ENCODE assay signal across 23 cellular contexts in the genomic region with DNA sequence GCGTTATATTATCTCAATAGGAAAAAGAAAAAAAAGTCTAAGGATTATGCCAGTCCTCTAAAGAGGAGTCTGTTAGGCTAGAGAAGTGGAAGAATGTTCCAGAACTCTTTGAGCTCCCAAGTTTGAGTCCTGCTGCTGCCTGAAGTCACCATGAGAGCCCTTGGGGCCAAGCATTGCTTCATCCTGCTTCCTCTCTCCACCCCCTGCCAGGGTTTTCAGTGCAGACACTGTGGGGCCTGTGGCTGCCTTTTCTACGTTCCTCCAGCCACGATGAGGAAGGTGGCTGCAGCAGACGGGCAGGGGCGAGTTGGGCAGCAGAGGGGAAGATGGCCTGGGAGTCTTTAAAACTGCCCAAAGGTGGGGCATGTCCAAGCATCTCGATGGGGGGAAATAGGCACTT.
DNase-seq lines count a peak whose midpoint lies in the region; ATAC-seq and TF ChIP-seq lines count a peak whose summit lies in the region.
"Had no signal": no experiment of that assay in that cellular context is flagged by ENCODE, and none has a peak within 500 bp of the region (broad histone marks: within the 10 kb centered on the region; RNA-seq: fewer than 3 reads in every experiment).

No MANE protein-coding gene starts in this region.

- peaks cover 14% of the 10 kb centered on the region for H3K9me3 Mint-ChIP-seq in mesothelial cell of epicardium

- no peak for ATAC-seq in HG03097 (IDR thresholded peaks at IDR 0.05; ENCODE audit: low FRiP score, unreplicated experiment)
- ATAC-seq: A549; activated T-cell treated with anti-CD3 and anti-CD28 coated beads, Interleukin-2, amount 50 U/mL, for 4 hours; foreskin keratinocyte; PC-3 had no signal

- H3K27me3 Mint-ChIP-seq in mesothelial cell of epicardium (ENCODE audit: low read depth) = no peaks in the 10 kb centered on the region

- peaks cover 3% of the 10 kb centered on the region for H3K36me3 Mint-ChIP-seq in mesothelial cell of epicardium
- H3K36me3 Mint-ChIP-seq: activated naive CD8-positive, alpha-beta T cell treated with anti-CD3 and anti-CD28 coated beads for 36 hours; IgD-negative memory B cell had no signal

- H3K4me3 ChIP-seq in AG10803 (ENCODE audit: low read length) = no peak overlapping the region
- H3K4me3 ChIP-seq: A549, sigmoid colon, tibial nerve had no signal

- no peak overlapping the region for H3K4me3 Mint-ChIP-seq in mesothelial cell of epicardium
- H3K4me3 Mint-ChIP-seq: activated CD4-positive, alpha-beta memory T cell treated with anti-CD3 and anti-CD28 coated beads for 36 hours; activated naive CD8-positive, alpha-beta T cell treated with anti-CD3 and anti-CD28 coated beads for 36 hours; activated T-cell treated with anti-CD3 and anti-CD28 coated beads, Interleukin-2, amount 50 U/mL, for 4 hours; IgD-negative memory B cell; neural crest cell had no signal

- H3K4me1 Mint-ChIP-seq in mesothelial cell of epicardium = peaks cover 26% of the 10 kb centered on the region
- H3K4me1 Mint-ChIP-seq: activated naive CD8-positive, alpha-beta T cell treated with anti-CD3 and anti-CD28 coated beads for 36 hours; IgD-negative memory B cell; neural crest cell had no signal

- DNase-seq in AG10803 (ENCODE audit: low read depth) (peak; percentile 24), MV-4-11 (lab: John Stamatoyannopoulos, UW) (peak; percentile 82), fibroblast of gingiva (ENCODE audit: low read depth) (peak; percentile 9), mesothelial cell of epicardium (ENCODE audit: low spot score in 2 of 2, unreplicated experiment in 2 of 2) (no peak), NCI-H2171 treated with DMSO at 0.1 percent for 48 hours (lab: John Stamatoyannopoulos, UW) (no peak), NCI-H748 (lab: John Stamatoyannopoulos, UW; ENCODE audit: unreplicated experiment) (no peak), glomerular visceral epithelial cell (ENCODE audit: extremely low spot score) (no peak)
- DNase-seq: activated CD4-positive, alpha-beta memory T cell treated with anti-CD3 and anti-CD28 coated beads for 36 hours; activated naive CD8-positive, alpha-beta T cell treated with anti-CD3 and anti-CD28 coated beads for 36 hours; activated T-cell treated with anti-CD3 and anti-CD28 coated beads, Interleukin-2, amount 50 U/mL, for 4 hours; effector memory CD4-positive, alpha-beta T cell; foreskin keratinocyte; GDM1; NCI-H1092 treated with DMSO at 0.1 percent for 48 hours; NCI-H345; PC-3; sigmoid colon; stimulated activated CD4-positive, alpha-beta T cell treated with anti-CD3 and anti-CD28 coated beads, Interleukin-4, amount 100 ng/mL, for 24 hours had no signal

- H3K27ac Mint-ChIP-seq in mesothelial cell of epicardium = peak overlapping the region; percentile 59
- H3K27ac Mint-ChIP-seq: activated CD4-positive, alpha-beta memory T cell treated with anti-CD3 and anti-CD28 coated beads for 36 hours; activated naive CD8-positive, alpha-beta T cell treated with anti-CD3 and anti-CD28 coated beads for 36 hours had no signal

- no peak for TF ChIP-seq CTCF in AG10803 (conservative IDR thresholded peaks at IDR 0.05; ENCODE audit: low read length)
- TF ChIP-seq CTCF in mesothelial cell of epicardium (IDR thresholded peaks at IDR 0.05; ENCODE audit: unreplicated experiment) = no peak

Comparison
In these comparisons a context has a peak if more than half of its experiments do, and no peak if none do; other contexts are left out.
1. DNase-seq: peak in AG10803 (single experiment), MV-4-11 (single experiment) and fibroblast of gingiva (single experiment); none in mesothelial cell of epicardium (0 of 2), NCI-H2171 treated with DMSO at 0.1 percent for 48 hours (single experiment), NCI-H748 (single experiment) and glomerular visceral epithelial cell (single experiment).